In genomic region chr17:4836221-4836620, GRCh38 we compare ENCODE assay signal across 18 cellular contexts. TPM values are rescaled to one million over a fixed set of nuclear protein-coding genes. Genes with fewer than 3 reads are reported as not detected.
DNase-seq lines count a peak whose midpoint lies in the region; ATAC-seq and TF ChIP-seq lines count a peak whose summit lies in the region.
"Had no signal": no experiment of that assay in that cellular context is flagged by ENCODE, and none has a peak within 500 bp of the region (broad histone marks: within the 10 kb centered on the region; RNA-seq: fewer than 3 reads in every experiment).

No MANE protein-coding gene starts in this region.

- peaks cover 54% of the 10 kb centered on the region for H3K36me3 ChIP-seq in WERI-Rb-1
- H3K36me3 ChIP-seq: brain microvascular endothelial cell, gastroesophageal sphincter, right atrium auricular region had no signal

- no peak for ATAC-seq in memory B cell (ENCODE audit: low read depth)
- ATAC-seq: A549, gastroesophageal sphincter had no signal

- no peaks in the 10 kb centered on the region for H3K9me3 ChIP-seq in WERI-Rb-1 (ENCODE audit: severe bottlenecking)
- H3K9me3 ChIP-seq: A549, gastroesophageal sphincter, right atrium auricular region had no signal

- no peaks in the 10 kb centered on the region for H3K27me3 ChIP-seq in WERI-Rb-1 (ENCODE audit: insufficient read depth, low read depth, severe bottlenecking)
- H3K27me3 ChIP-seq: brain microvascular endothelial cell, gastroesophageal sphincter, right atrium auricular region had no signal

- peak overlapping the region; percentile 68 for H3K4me3 ChIP-seq in WERI-Rb-1 (ENCODE audit: low read depth, low read length)
- H3K4me3 ChIP-seq: A549, gastroesophageal sphincter, right atrium auricular region had no signal

- no peak for TF ChIP-seq CTCF in WERI-Rb-1 (IDR thresholded peaks at IDR 0.05; ENCODE audit: low read depth, low read length)

- H3K27ac Mint-ChIP-seq in activated CD4-positive, alpha-beta T cell treated with anti-CD3 and anti-CD28 coated beads, Interleukin-2, amount 10 ng/mL, durations not matched to agents 7 days and 5 days: peak overlapping the region; percentile 90
- H3K27ac Mint-ChIP-seq in memory B cell: peak overlapping the region; percentile 65

- CTCF ChIA-PET in activated CD4-positive, alpha-beta T cell treated with anti-CD3 and anti-CD28 coated beads, Interleukin-2, amount 10 ng/mL, durations not matched to agents 7 days and 5 days (lab: Charles Lee): interaction anchor here (2.4 kb wide), 1 partner anchor 12 kb away, joined by 10 read pairs; no protein-coding TSS in a partner anchor

- H3K4me3 Mint-ChIP-seq in activated CD4-positive, alpha-beta T cell treated with anti-CD3 and anti-CD28 coated beads, Interleukin-2, amount 10 ng/mL, durations not matched to agents 7 days and 5 days: peak overlapping the region; percentile 83
- no peak overlapping the region for H3K4me3 Mint-ChIP-seq in memory B cell

- no peaks in the 10 kb centered on the region for H3K27me3 Mint-ChIP-seq in activated CD4-positive, alpha-beta T cell treated with anti-CD3 and anti-CD28 coated beads, Interleukin-2, amount 10 ng/mL, durations not matched to agents 7 days and 5 days
- H3K27me3 Mint-ChIP-seq in memory B cell: no peaks in the 10 kb centered on the region

- peaks cover 26% of the 10 kb centered on the region for H3K36me3 Mint-ChIP-seq in activated CD4-positive, alpha-beta T cell treated with anti-CD3 and anti-CD28 coated beads, Interleukin-2, amount 10 ng/mL, durations not matched to agents 7 days and 5 days (ENCODE audit: low read depth)
- H3K36me3 Mint-ChIP-seq in memory B cell: peaks cover 11% of the 10 kb centered on the region

- POLR2A ChIA-PET in activated CD4-positive, alpha-beta T cell treated with anti-CD3 and anti-CD28 coated beads, Interleukin-2, amount 10 ng/mL, durations not matched to agents 7 days and 5 days (lab: Charles Lee): no interaction called here

- H3K27ac ChIP-seq in WERI-Rb-1: peak overlapping the region; percentile 96
- peak overlapping the region; percentile 50 for H3K27ac ChIP-seq in temporal lobe (ENCODE audit: low read depth, low read length)
- H3K27ac ChIP-seq: brain microvascular endothelial cell had no signal

- H3K4me1 Mint-ChIP-seq in activated CD4-positive, alpha-beta T cell treated with anti-CD3 and anti-CD28 coated beads, Interleukin-2, amount 10 ng/mL, durations not matched to agents 7 days and 5 days: peaks cover 62% of the 10 kb centered on the region
- peaks cover 43% of the 10 kb centered on the region for H3K4me1 Mint-ChIP-seq in memory B cell

- no peaks in the 10 kb centered on the region for H3K9me3 Mint-ChIP-seq in activated CD4-positive, alpha-beta T cell treated with anti-CD3 and anti-CD28 coated beads, Interleukin-2, amount 10 ng/mL, durations not matched to agents 7 days and 5 days
- H3K9me3 Mint-ChIP-seq in memory B cell: no peaks in the 10 kb centered on the region
- H3K9me3 Mint-ChIP-seq: activated T-helper 2 cell treated with anti-CD3 and anti-CD28 coated beads, Interferon-gamma antibody, Interleukin-2, Interleukin-4, amounts not matched to agents 10 μg/mL and 5 μg/mL and 100 μg/mL, durations not matched to agents 14 hours and 24 hours and 36 hours had no signal

- DNase-seq in activated CD4-positive, alpha-beta T cell treated with anti-CD3 and anti-CD28 coated beads, Interleukin-2, amount 10 ng/mL, durations not matched to agents 7 days and 5 days: no peak
- DNase-seq in activated CD4-positive, alpha-beta T cell treated with anti-CD3 and anti-CD28 coated beads for 48 hours: no peak
- DNase-seq in WERI-Rb-1: peak; percentile 83
- no peak for DNase-seq in memory B cell (ENCODE audit: low spot score in 2 of 2)
- no peak for DNase-seq in epidermal melanocyte (ENCODE audit: insufficient read length, low spot score)
- DNase-seq in anterior cingulate cortex (lab: John Stamatoyannopoulos, UW): no peak
- DNase-seq in NCI-H510A (lab: John Stamatoyannopoulos, UW): no peak
- DNase-seq: activated CD4-positive, alpha-beta T cell treated with anti-CD3 and anti-CD28 coated beads, Interleukin-2, amount 50 U/mL, for 48 hours; brain microvascular endothelial cell; NCI-H2227 treated with DMSO at 0.1 percent for 48 hours; stimulated activated CD4-positive, alpha-beta T cell treated with anti-CD3 and anti-CD28 coated beads, Interleukin-4, amount 100 ng/mL, for 1 hour; SW 1271 had no signal

RNA-seq across cellular contexts. Expression of gene MINK1, which starts 3.1 kb away (rescaled TPM):
- total RNA-seq in activated CD4-positive, alpha-beta T cell treated with anti-CD3 and anti-CD28 coated beads, Interleukin-2, amount 10 ng/mL, durations not matched to agents 7 days and 5 days: 100 to 1,000 TPM; 112 to 133 TPM
- 22.9 TPM for total RNA-seq in temporal lobe

RNA-seq across cellular contexts. Expression of gene PLD2, which starts 29.3 kb away (rescaled TPM):
- 10 to 100 TPM; 16.6 to 17.3 TPM for total RNA-seq in activated CD4-positive, alpha-beta T cell treated with anti-CD3 and anti-CD28 coated beads, Interleukin-2, amount 10 ng/mL, durations not matched to agents 7 days and 5 days
- 7.4 TPM for total RNA-seq in temporal lobe

RNA-seq across cellular contexts. Expression of gene PSMB6, which starts 40.3 kb away (rescaled TPM):
- total RNA-seq in activated CD4-positive, alpha-beta T cell treated with anti-CD3 and anti-CD28 coated beads, Interleukin-2, amount 10 ng/mL, durations not matched to agents 7 days and 5 days: 100 to 1,000 TPM in 1 of 2 experiments, 10 to 100 TPM in 1; 95.3 to 115 TPM
- total RNA-seq in temporal lobe: 45.7 TPM

RNA-seq across cellular contexts. Expression of gene GLTPD2, which starts 47.5 kb away (rescaled TPM):
- not detected for total RNA-seq in activated CD4-positive, alpha-beta T cell treated with anti-CD3 and anti-CD28 coated beads, Interleukin-2, amount 10 ng/mL, durations not matched to agents 7 days and 5 days
- total RNA-seq in temporal lobe: not detected
- total RNA-seq: activated T-helper 2 cell treated with anti-CD3 and anti-CD28 coated beads, Interferon-gamma antibody, Interleukin-2, Interleukin-4, amounts not matched to agents 10 μg/mL and 5 μg/mL and 100 μg/mL, durations not matched to agents 14 hours and 24 hours and 36 hours; gastroesophageal sphincter; H1; right atrium auricular region had no signal
